11 cellular contexts compared by ENCODE assay signal in the genomic region with DNA sequence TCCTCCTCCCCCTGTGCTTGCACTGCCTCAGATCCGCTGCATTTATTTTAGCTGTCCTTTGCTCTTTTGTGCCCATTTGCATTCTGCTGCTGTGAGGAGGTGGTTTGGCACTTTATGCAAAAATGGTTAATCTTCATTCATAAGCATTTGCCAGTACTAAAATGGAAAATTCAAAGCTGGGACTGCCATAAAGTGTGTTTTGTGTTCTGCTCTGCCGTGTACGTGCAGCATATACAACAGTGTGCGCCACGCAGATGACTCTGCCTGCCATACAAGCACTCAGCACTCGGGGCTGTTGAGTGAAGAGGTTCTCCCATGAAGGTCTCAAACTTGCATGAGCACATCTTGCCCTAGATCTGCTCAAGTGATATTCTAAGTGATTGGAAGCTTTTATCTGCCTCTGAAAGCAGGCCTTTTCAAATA.
DNase-seq lines count a peak whose midpoint lies in the region; ATAC-seq, FAIRE-seq and TF ChIP-seq lines count a peak whose summit lies in the region.
"Had no signal": no experiment of that assay in that cellular context is flagged by ENCODE, and none has a peak within 500 bp of the region (broad histone marks: within the 10 kb centered on the region; RNA-seq: fewer than 3 reads in every experiment).

No MANE protein-coding gene starts in this region.

- POLR2A ChIA-PET in IMR-90 (lab: Charles Lee; ENCODE audit: unreplicated experiment), result interaction anchor here (0.6 kb wide), 1 partner anchor 13 kb away, joined by 3 read pairs; no protein-coding TSS in a partner anchor

- H2BK120ac ChIP-seq in IMR-90 (ENCODE audit: low read depth, low read length), result peak overlapping the region; percentile 86

- H3K56ac ChIP-seq in IMR-90 (ENCODE audit: extremely low read depth, insufficient read depth, low read length), result peak overlapping the region; percentile 70

- H3K9me1 ChIP-seq in IMR-90 (ENCODE audit: insufficient read depth, low read length), result peaks cover 39% of the 10 kb centered on the region

- dilution Hi-C loops in IMR-90 (cut with HindIII; ENCODE audit: low sequenced_read_pairs, unreplicated experiment), result no loop called here

- WGBS in IMR-90 (ENCODE audit: extremely low coverage in 2 of 2, insufficient read length in 1 of 2), 2 experiments, result no CpG with 5 or more reads among the region's 6 CpGs

- TF ChIP-seq CTCF in IMR-90 (conservative IDR thresholded peaks at IDR 0.05; ENCODE audit: low read depth, low read length) (no peak), astrocyte (IDR thresholded peaks at IDR 0.05; ENCODE audit: insufficient read depth, low read depth, low read length) (no peak)

- H3K27ac Mint-ChIP-seq in astrocyte (ENCODE audit: unreplicated experiment) (peak overlapping the region; percentile 84), memory B cell (no peak overlapping the region)

- H3K4ac ChIP-seq in IMR-90 (ENCODE audit: low read depth, low read length), result peak overlapping the region; percentile 80

- H2AK9ac ChIP-seq in IMR-90 (replicated peaks; ENCODE audit: low read depth, low read length, poor library complexity), result peak overlapping the region; percentile 88

- H2BK15ac ChIP-seq in IMR-90 (ENCODE audit: low read depth, low read length), result peak overlapping the region; percentile 84; the same call in 2 of the 3 replicates

- H2AK5ac ChIP-seq in IMR-90 (ENCODE audit: low read depth, low read length), result peak overlapping the region; percentile 98

- H3K9me3 Mint-ChIP-seq in astrocyte (ENCODE audit: unreplicated experiment), result no peaks in the 10 kb centered on the region
- H3K9me3 Mint-ChIP-seq in memory B cell, result no peaks in the 10 kb centered on the region
- no peaks in the 10 kb centered on the region for H3K9me3 Mint-ChIP-seq in activated T-cell treated with anti-CD3 and anti-CD28 coated beads, Interleukin-2, amount 50 U/mL, for 4 hours

- intact Hi-C loops in IMR-90 (cut with micrococcal nuclease), result no loop called here

- H3K4me1 Mint-ChIP-seq in astrocyte (ENCODE audit: low read depth, unreplicated experiment) (peaks cover 61% of the 10 kb centered on the region), memory B cell (peaks cover 6% of the 10 kb centered on the region)
- peaks cover 48% of the 10 kb centered on the region for H3K4me1 Mint-ChIP-seq in activated T-cell treated with anti-CD3 and anti-CD28 coated beads, Interleukin-2, amount 50 U/mL, for 4 hours (ENCODE audit: low read depth)

- no peaks in the 10 kb centered on the region for H3K27me3 Mint-ChIP-seq in astrocyte (ENCODE audit: low read depth, unreplicated experiment)
- no peaks in the 10 kb centered on the region for H3K27me3 Mint-ChIP-seq in memory B cell
- H3K27me3 Mint-ChIP-seq in activated T-cell treated with anti-CD3 and anti-CD28 coated beads, Interleukin-2, amount 50 U/mL, for 4 hours (ENCODE audit: low read depth), result no peaks in the 10 kb centered on the region

- H4K5ac ChIP-seq in IMR-90 (ENCODE audit: low read depth, low read length), result peak overlapping the region; percentile 37

- in situ Hi-C loops in IMR-90 (cut with MboI; ENCODE audit: low sequenced_read_pairs), result no loop called here

- H2BK20ac ChIP-seq in IMR-90 (ENCODE audit: low read depth, low read length), result peak overlapping the region; percentile 65

- peak; percentile 60 for DNase-seq in Ammon's horn (ENCODE audit: low spot score)
- peak; percentile 41 for DNase-seq in IMR-90
- DNase-seq in astrocyte (ENCODE audit: low read depth), result peak; percentile 52
- no peak for DNase-seq in memory B cell (ENCODE audit: low spot score in 2 of 2)
- DNase-seq in mucosa of gallbladder (ENCODE audit: low spot score), result no peak
- DNase-seq in NCI-H2171 (lab: John Stamatoyannopoulos, UW), result no peak
- DNase-seq in activated T-cell treated with anti-CD3 and anti-CD28 coated beads, Interleukin-2, amount 50 U/mL, for 4 hours, result no peak
- DNase-seq: COR-L47, left ventricle myocardium superior had no signal

- H3K9me3 ChIP-seq in IMR-90 (ENCODE audit: control insufficient read depth, insufficient read depth, low read length) (no peaks in the 10 kb centered on the region), astrocyte (ENCODE audit: insufficient read depth, low read depth, low read length) (no peaks in the 10 kb centered on the region)

- peak overlapping the region; percentile 83 for H3K14ac ChIP-seq in IMR-90 (replicated peaks; ENCODE audit: low read depth, low read length)

- peak overlapping the region; percentile 98 for H3K27ac ChIP-seq in IMR-90 (ENCODE audit: insufficient read depth, low read length)
- peak overlapping the region; percentile 83 for H3K27ac ChIP-seq in astrocyte (ENCODE audit: low read depth, low read length)

- H3K36me3 ChIP-seq in IMR-90 (ENCODE audit: control insufficient read depth, insufficient read depth, low read length) (peaks cover 2% of the 10 kb centered on the region; the same call in 1 of the 2 replicates), astrocyte (ENCODE audit: insufficient read depth, low read length) (peaks cover 3% of the 10 kb centered on the region)

- no TSS peak for BruUV-seq in IMR-90 (replicated peaks; lab: Mats Ljungman, UMichigan)

- peak overlapping the region; percentile 52 for H3K4me2 ChIP-seq in IMR-90 (ENCODE audit: low read depth, low read length)
- H3K4me2 ChIP-seq in astrocyte (ENCODE audit: low read length), result peak overlapping the region; percentile 76

- peak overlapping the region; percentile 93 for H4K91ac ChIP-seq in IMR-90 (ENCODE audit: insufficient read depth, low read depth, low read length)

- H4K20me1 ChIP-seq in IMR-90 (ENCODE audit: insufficient read depth, low read length) (peaks cover 7% of the 10 kb centered on the region; the same call in 1 of the 2 replicates), astrocyte (ENCODE audit: insufficient read depth, low read length) (no peaks in the 10 kb centered on the region)

- no peak for TF ChIP-seq RAD21 in IMR-90 (IDR thresholded peaks at IDR 0.05; ENCODE audit: low read length)

- ATAC-seq in IMR-90 (ENCODE audit: low read depth), result peak; percentile 6; the same call in 1 of the 2 replicates
- ATAC-seq in memory B cell (ENCODE audit: low read depth), result no peak
- no peak for ATAC-seq in activated T-cell treated with anti-CD3 and anti-CD28 coated beads, Interleukin-2, amount 50 U/mL, for 4 hours
- no peak for ATAC-seq in HG02623 (IDR thresholded peaks at IDR 0.05; ENCODE audit: unreplicated experiment)
- ATAC-seq: left ventricle myocardium superior had no signal

- TF ChIP-seq POLR2A in IMR-90 (IDR thresholded peaks at IDR 0.05; ENCODE audit: low read depth, low read length), result no peak

- no peak for FAIRE-seq in astrocyte (lab: Jason Lieb, UNC)
- FAIRE-seq: endometrium had no signal

- H3K79me2 ChIP-seq in astrocyte (ENCODE audit: insufficient read depth, low read length), result peaks cover 81% of the 10 kb centered on the region

- peak overlapping the region; percentile 95 for H2BK5ac ChIP-seq in IMR-90 (ENCODE audit: low read depth, low read length, poor library complexity, severe bottlenecking)

- CTCF ChIA-PET in IMR-90 (lab: Yijun Ruan, JAX), result no interaction called here

- H3K9ac ChIP-seq in IMR-90 (ENCODE audit: low read depth, low read length) (peak overlapping the region; percentile 39; the same call in 1 of the 2 replicates), astrocyte (ENCODE audit: low read length) (peak overlapping the region; percentile 57)

- peak overlapping the region; percentile 66 for H3K18ac ChIP-seq in IMR-90 (ENCODE audit: low read depth, low read length)

- H4K8ac ChIP-seq in IMR-90 (ENCODE audit: low read depth in 2 of 2, low read length in 2 of 2), result peak overlapping the region; percentile 90 to 95

- no peaks in the 10 kb centered on the region for H3K27me3 ChIP-seq in IMR-90 (ENCODE audit: control insufficient read depth, insufficient read depth, low read length)
- no peaks in the 10 kb centered on the region for H3K27me3 ChIP-seq in astrocyte (ENCODE audit: insufficient read depth, low read length)

- peak overlapping the region; percentile 72 for H3K23ac ChIP-seq in IMR-90 (ENCODE audit: low read depth, low read length)

- H2AFZ ChIP-seq in IMR-90 (replicated peaks; ENCODE audit: low read length, poor library complexity), result peak overlapping the region; percentile 39
- H2AFZ ChIP-seq in astrocyte (ENCODE audit: low read depth, low read length), result no peak overlapping the region

- H3K4me3 Mint-ChIP-seq in astrocyte (ENCODE audit: unreplicated experiment) (no peak overlapping the region), memory B cell (peak overlapping the region; percentile 22)
- no peak overlapping the region for H3K4me3 Mint-ChIP-seq in activated T-cell treated with anti-CD3 and anti-CD28 coated beads, Interleukin-2, amount 50 U/mL, for 4 hours

- H3K4me1 ChIP-seq in IMR-90 (ENCODE audit: control insufficient read depth, insufficient read depth, low read length), result peaks cover 46% of the 10 kb centered on the region
- peaks cover 47% of the 10 kb centered on the region for H3K4me1 ChIP-seq in astrocyte (ENCODE audit: insufficient read depth, low read length)

- no peaks in the 10 kb centered on the region for H3K36me3 Mint-ChIP-seq in astrocyte (ENCODE audit: low read depth, unreplicated experiment)
- H3K36me3 Mint-ChIP-seq in memory B cell, result no peaks in the 10 kb centered on the region
- no peaks in the 10 kb centered on the region for H3K36me3 Mint-ChIP-seq in activated T-cell treated with anti-CD3 and anti-CD28 coated beads, Interleukin-2, amount 50 U/mL, for 4 hours (ENCODE audit: insufficient read depth)

- no peak overlapping the region for H3K4me3 ChIP-seq in IMR-90 (ENCODE audit: insufficient read depth, low read depth, low read length)
- peak overlapping the region; percentile 8 for H3K4me3 ChIP-seq in astrocyte (ENCODE audit: insufficient read depth, low read depth, low read length)

- H3K79me1 ChIP-seq in IMR-90 (ENCODE audit: low read depth in 1 of 2, low read length in 2 of 2), result peaks cover 47 to 74% of the 10 kb centered on the region in 2 experiments

TF ChIP-seq in IMR-90, 13 proteins besides CTCF, POLR2A, EP300 and RAD21 (continues in another document):
- TF ChIP-seq CHD1 (IDR thresholded peaks at IDR 0.05; ENCODE audit: low read depth, low read length), result no peak
- TF ChIP-seq ELK1 (IDR thresholded peaks at IDR 0.05; ENCODE audit: borderline replicate concordance, low read depth, low read length), result no peak
- TF ChIP-seq MXI1 (IDR thresholded peaks at IDR 0.05; ENCODE audit: borderline replicate concordance, low read depth, low read length), result no peak
- TF ChIP-seq MAZ (IDR thresholded peaks at IDR 0.05; ENCODE audit: borderline replicate concordance, low read depth, low read length), result no peak
- no peak for TF ChIP-seq NFE2L2 (IDR thresholded peaks at IDR 0.05; ENCODE audit: low read depth, low read length)

Comparison
In these comparisons a context has a peak if more than half of its experiments do, and no peak if none do; other contexts are left out.
1. DNase-seq: peak in Ammon's horn (single experiment), IMR-90 (single experiment) and astrocyte (single experiment); none in memory B cell (0 of 2), mucosa of gallbladder (single experiment), NCI-H2171 (single experiment) and activated T-cell treated with anti-CD3 and anti-CD28 coated beads, Interleukin-2, amount 50 U/mL, for 4 hours (single experiment).